ENCODE assay signal across 1 cellular context in genomic region chr3:4759689-4760312, GRCh38.
TF ChIP-seq lines count a peak whose summit lies in the region.

No MANE protein-coding gene starts in this region.

TF ChIP-seq in K562, 482 proteins besides CTCF, POLR2A, EP300 and RAD21 (continued from another document and continues in another):
- no peak for TF ChIP-seq MGA (IDR thresholded peaks at IDR 0.05)
- no peak for TF ChIP-seq FOXO4 (CRISPR knock-in tag; IDR thresholded peaks at IDR 0.05)
- no peak for TF ChIP-seq ARID4B (CRISPR knock-in tag; IDR thresholded peaks at IDR 0.05)
- no peak for TF ChIP-seq RNF219 (CRISPR knock-in tag; IDR thresholded peaks at IDR 0.05)
- TF ChIP-seq PPARD (CRISPR knock-in tag; IDR thresholded peaks at IDR 0.05): no peak
- no peak for TF ChIP-seq ZNF224 (CRISPR knock-in tag; IDR thresholded peaks at IDR 0.05)
- no peak for TF ChIP-seq ZNF699 (CRISPR knock-in tag; IDR thresholded peaks at IDR 0.05; ENCODE audit: insufficient replicate concordance)
- TF ChIP-seq ZNF57 (CRISPR knock-in tag; IDR thresholded peaks at IDR 0.05): no peak
- TF ChIP-seq STAT5B (CRISPR knock-in tag; IDR thresholded peaks at IDR 0.05): no peak
- no peak for TF ChIP-seq ASH1L (IDR thresholded peaks at IDR 0.05; ENCODE audit: borderline replicate concordance, low read depth, partially characterized antibody)
- no peak for TF ChIP-seq ZC3H8 (IDR thresholded peaks at IDR 0.05)
- no peak for TF ChIP-seq TSHZ1 (CRISPR knock-in tag; IDR thresholded peaks at IDR 0.05)
- no peak for TF ChIP-seq NRF1 (conservative IDR thresholded peaks at IDR 0.05 in 1 of 2, IDR thresholded peaks at IDR 0.05 in 1 of 2)
- no peak for TF ChIP-seq DNMT1 (IDR thresholded peaks at IDR 0.05)
- no peak for TF ChIP-seq CBX2 (IDR thresholded peaks at IDR 0.05; ENCODE audit: insufficient read depth, low read length, poor library complexity, severe bottlenecking)
- TF ChIP-seq HDAC3 (IDR thresholded peaks at IDR 0.05; ENCODE audit: borderline replicate concordance, partially characterized antibody): no peak
- TF ChIP-seq NONO (IDR thresholded peaks at IDR 0.05; ENCODE audit: low read depth in 2 of 2, low read length in 1 of 2): no peak
- no peak for TF ChIP-seq HMGXB4 (CRISPR knock-in tag; IDR thresholded peaks at IDR 0.05)
- peak in 1 of 2 experiments; percentile 83; a peak in 2 of 4 replicates for TF ChIP-seq RCOR1 (IDR thresholded peaks at IDR 0.05; ENCODE audit: borderline replicate concordance in 1 of 2, low read depth in 2 of 2, low read length in 2 of 2)
- TF ChIP-seq ZBTB17 (CRISPR knock-in tag; IDR thresholded peaks at IDR 0.05): no peak; the same call in none of the 2 replicates
- no peak; the same call in 1 of the 2 replicates for TF ChIP-seq HDAC2 (IDR thresholded peaks at IDR 0.05)
- TF ChIP-seq ZBTB2 (IDR thresholded peaks at IDR 0.05): no peak
- peak; percentile 59 for TF ChIP-seq ARID1B (IDR thresholded peaks at IDR 0.05)
- no peak for TF ChIP-seq KDM5B (IDR thresholded peaks at IDR 0.05; ENCODE audit: insufficient replicate concordance, low read depth, low read length)
- no peak for TF ChIP-seq CHD4 (IDR thresholded peaks at IDR 0.05; ENCODE audit: insufficient read depth, insufficient replicate concordance, low read depth, low read length, poor library complexity, severe bottlenecking)
- TF ChIP-seq KLF13 (tag; IDR thresholded peaks at IDR 0.05; ENCODE audit: borderline replicate concordance, low read depth): no peak
- TF ChIP-seq MAX (CRISPR knock-in tag; IDR thresholded peaks at IDR 0.05): no peak
